ENCODE assay signal across 28 cellular contexts in the genomic region with DNA sequence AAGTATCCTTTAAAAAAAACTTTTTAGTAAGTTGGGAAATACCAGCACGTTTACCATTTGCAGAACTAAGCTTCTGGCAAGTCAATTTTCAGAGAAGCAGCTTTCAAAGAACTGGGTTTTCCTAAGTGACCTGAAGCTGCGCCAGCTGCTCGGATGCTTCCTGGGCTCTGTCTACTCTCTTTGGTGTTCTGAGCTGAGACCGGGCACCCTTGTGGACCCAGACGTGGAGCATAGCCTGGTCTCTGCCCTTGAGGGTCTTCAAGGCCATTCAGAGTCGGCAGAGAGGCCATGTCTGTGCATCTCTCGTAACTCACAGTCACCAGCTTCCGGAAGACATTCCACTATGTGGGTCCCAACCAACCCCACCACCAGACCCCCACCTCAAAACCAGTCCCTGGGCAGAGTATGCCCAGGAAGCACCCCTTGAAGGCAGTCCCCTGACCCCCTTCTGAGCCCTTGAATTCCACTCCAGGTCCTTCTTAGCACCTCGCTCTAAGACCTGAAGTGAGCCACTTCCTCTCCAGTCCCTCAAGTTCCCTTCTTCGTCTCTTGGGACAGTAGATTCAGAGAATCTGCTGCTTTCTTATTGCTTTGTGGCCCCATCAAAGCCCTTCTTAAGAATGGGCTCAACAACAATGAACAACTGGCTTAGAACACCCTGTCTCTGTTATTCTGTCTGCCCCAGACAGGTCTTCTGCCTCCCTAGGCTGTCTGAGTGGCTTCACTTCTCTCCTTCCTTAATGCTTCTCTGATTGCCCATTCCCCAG. TPM values are rescaled to one million over a fixed set of nuclear protein-coding genes. Genes with fewer than 3 reads are reported as not detected.
DNase-seq lines count a peak whose midpoint lies in the region; ATAC-seq, FAIRE-seq and TF ChIP-seq lines count a peak whose summit lies in the region.
"Had no signal": no experiment of that assay in that cellular context is flagged by ENCODE, and none has a peak within 500 bp of the region (broad histone marks: within the 10 kb centered on the region; RNA-seq: fewer than 3 reads in every experiment).

No MANE protein-coding gene starts in this region.

- intact Hi-C loops in kidney (cut with DNase I) (no loop called here), upper lobe of right lung (cut with DNase I) (no loop called here)

- no peak overlapping the region for H3K9ac ChIP-seq in kidney (ENCODE audit: low read length in 2 of 2)

- H3K27ac ChIP-seq in kidney (ENCODE audit: low read depth in 2 of 2, low read length in 2 of 2): no peak overlapping the region
- H3K27ac ChIP-seq in upper lobe of right lung: no peak overlapping the region
- H3K27ac ChIP-seq: gastroesophageal sphincter, prostate gland, testis, VCaP had no signal

- H3K4me3 ChIP-seq in NB4 (ENCODE audit: low read depth, low read length): no peak overlapping the region
- H3K4me3 ChIP-seq in kidney (ENCODE audit: low read length in 2 of 2): no peak overlapping the region
- H3K4me3 ChIP-seq in upper lobe of right lung: no peak overlapping the region
- H3K4me3 ChIP-seq: gastroesophageal sphincter, prostate gland, testis had no signal

- H3K36me3 ChIP-seq in kidney (ENCODE audit: control insufficient read depth in 1 of 2, insufficient read depth in 2 of 2, low read length in 2 of 2) (no peaks in the 10 kb centered on the region), upper lobe of right lung (no peaks in the 10 kb centered on the region)
- H3K36me3 ChIP-seq: gastroesophageal sphincter, prostate gland had no signal

- FAIRE-seq in kidney (lab: Jason Lieb, UNC): no peak

- H3K4me1 ChIP-seq in kidney (ENCODE audit: control insufficient read depth in 1 of 2, insufficient read depth in 1 of 2, low read depth in 1 of 2, low read length in 2 of 2) (no peaks in the 10 kb centered on the region), upper lobe of right lung (no peaks in the 10 kb centered on the region)
- H3K4me1 ChIP-seq: gastroesophageal sphincter, prostate gland, testis had no signal

- no peaks in the 10 kb centered on the region for H3K9me3 ChIP-seq in kidney (ENCODE audit: control insufficient read depth in 1 of 2, low read length in 2 of 2)
- H3K9me3 ChIP-seq in upper lobe of right lung: no peaks in the 10 kb centered on the region
- H3K9me3 ChIP-seq: prostate gland, testis had no signal

- TF ChIP-seq POLR2A in NB4 (IDR thresholded peaks at IDR 0.05; ENCODE audit: extremely low read depth, insufficient read length): no peak

- no peak for TF ChIP-seq CTCF in NB4 (IDR thresholded peaks at IDR 0.05; ENCODE audit: low read depth, low read length)
- TF ChIP-seq CTCF in kidney (IDR thresholded peaks at IDR 0.05; ENCODE audit: borderline replicate concordance, extremely low read depth, insufficient read depth): no peak
- TF ChIP-seq CTCF in upper lobe of right lung (IDR thresholded peaks at IDR 0.05): no peak

- H3K27me3 ChIP-seq in upper lobe of right lung: no peaks in the 10 kb centered on the region
- H3K27me3 ChIP-seq: gastroesophageal sphincter, testis had no signal

- ATAC-seq in upper lobe of right lung: no peak
- ATAC-seq in HG02571 (IDR thresholded peaks at IDR 0.05; ENCODE audit: unreplicated experiment): no peak
- ATAC-seq: gastroesophageal sphincter had no signal

- DNase-seq in activated effector memory CD4-positive, alpha-beta T cell treated with anti-CD3 and anti-CD28 coated beads, Interleukin-2, amount 50 U/mL, for 16 hours: peak; percentile 49
- no peak for DNase-seq in activated effector memory CD4-positive, alpha-beta T cell treated with Interleukin-2 at 50 U/mL for 16 hours
- DNase-seq in NB4 (ENCODE audit: low read depth) (peak; percentile 62), kidney (peak; percentile 18), upper lobe of right lung (peak; percentile 35), SW480 (ENCODE audit: low spot score) (no peak)
- no peak for DNase-seq in effector CD4-positive, alpha-beta T cell
- DNase-seq: activated CD4-positive, alpha-beta T cell treated with anti-CD3 and anti-CD28 coated beads, Interleukin-2, amount 10 ng/mL, durations not matched to agents 24 days and 14 days; activated T-cell treated with anti-CD3 and anti-CD28 coated beads, Interleukin-2, amount 50 U/mL, for 24 hours; DMS79; hippocampal formation; mesenchymal stem cell; NCI-H1436; NCI-H2107; NCI-H774; stimulated activated CD4-positive, alpha-beta T cell treated with anti-CD3 and anti-CD28 coated beads, Interleukin-15, amount 100 ng/mL, for 24 hours; stimulated activated naive CD4-positive, alpha-beta T cell treated with Interleukin-2 at 50 U/mL for 16 hours; T-helper 9 cell; testis had no signal

RNA-seq across cellular contexts. Expression of a gene that starts 8.5 kb away (rescaled TPM):
- total RNA-seq in kidney (not detected), upper lobe of right lung (not detected)
- polyA plus RNA-seq in kidney (ENCODE audit: insufficient read depth, low read depth, low replicate concordance): not detected
- total RNA-seq: A172; activated CD4-positive, alpha-beta T cell treated with anti-CD3 and anti-CD28 coated beads, Interleukin-2, amount 10 ng/mL, durations not matched to agents 24 days and 14 days; activated CD8-positive, alpha-beta memory T cell treated with anti-CD3 and anti-CD28 coated beads for 36 hours; dermis microvascular lymphatic vessel endothelial cell; fibroblast of lung; gastroesophageal sphincter; myocyte had no signal
- polyA plus RNA-seq: fibroblast of lung had no signal

RNA-seq across cellular contexts. Expression of a gene that starts 33.9 kb away (rescaled TPM):
- not detected for total RNA-seq in kidney
- 15.9 TPM for polyA plus RNA-seq in kidney (ENCODE audit: insufficient read depth, low read depth, low replicate concordance)
- not detected for total RNA-seq in upper lobe of right lung
- total RNA-seq: A172; activated CD4-positive, alpha-beta T cell treated with anti-CD3 and anti-CD28 coated beads, Interleukin-2, amount 10 ng/mL, durations not matched to agents 24 days and 14 days; activated CD8-positive, alpha-beta memory T cell treated with anti-CD3 and anti-CD28 coated beads for 36 hours; dermis microvascular lymphatic vessel endothelial cell; fibroblast of lung; myocyte had no signal
- polyA plus RNA-seq: fibroblast of lung had no signal

Comparison
In these comparisons a context has a peak if more than half of its experiments do, and no peak if none do; other contexts are left out.
1. DNase-seq: peak in activated effector memory CD4-positive, alpha-beta T cell treated with anti-CD3 and anti-CD28 coated beads, Interleukin-2, amount 50 U/mL, for 16 hours (single experiment), NB4 (single experiment), kidney (single experiment) and upper lobe of right lung (single experiment); none in activated effector memory CD4-positive, alpha-beta T cell treated with Interleukin-2 at 50 U/mL for 16 hours (single experiment), SW480 (single experiment) and effector CD4-positive, alpha-beta T cell (single experiment).